In genomic region chr14:69767369-69767999, GRCh38 we compare ENCODE assay signal across 8 cellular contexts. TPM values are rescaled to one million over a fixed set of nuclear protein-coding genes. Genes with fewer than 3 reads are reported as not detected.
DNase-seq lines count a peak whose midpoint lies in the region; ATAC-seq, FAIRE-seq and TF ChIP-seq lines count a peak whose summit lies in the region.

No MANE protein-coding gene starts in this region.

- H3K4me3 ChIP-seq in upper lobe of right lung: peak overlapping the region; percentile 95

- peaks cover 43% of the 10 kb centered on the region for H3K4me1 ChIP-seq in upper lobe of right lung

- no peaks in the 10 kb centered on the region for H3K27me3 Mint-ChIP-seq in progenitor cell of endocrine pancreas

- DNase-seq in GM12891 (ENCODE audit: insufficient read length, low spot score) (peak; percentile 82), NCI-H146 (lab: John Stamatoyannopoulos, UW) (peak; percentile 89), T-helper 1 cell (peak; percentile 73 to 92 (median 81)), amniotic stem cell (lab: John Stamatoyannopoulos, UW) (peak; percentile 81), left ventricle myocardium superior (peak; percentile 96), progenitor cell of endocrine pancreas (ENCODE audit: low spot score, unreplicated experiment) (peak; percentile 92), upper lobe of right lung (peak; percentile 96)

- peak overlapping the region; percentile 100 for H3K27ac ChIP-seq in upper lobe of right lung

- H3K4me1 Mint-ChIP-seq in progenitor cell of endocrine pancreas (ENCODE audit: low read depth): peaks cover 31% of the 10 kb centered on the region

- peak overlapping the region; percentile 100 for H3K27ac Mint-ChIP-seq in progenitor cell of endocrine pancreas

- peaks cover 48% of the 10 kb centered on the region for H3K36me3 ChIP-seq in upper lobe of right lung

- H3K9me3 Mint-ChIP-seq in progenitor cell of endocrine pancreas (ENCODE audit: low read depth): peaks cover 2% of the 10 kb centered on the region

- H3K9me3 ChIP-seq in upper lobe of right lung: no peaks in the 10 kb centered on the region

- no peaks in the 10 kb centered on the region for H3K27me3 ChIP-seq in upper lobe of right lung

- peaks cover 44% of the 10 kb centered on the region for H3K36me3 Mint-ChIP-seq in progenitor cell of endocrine pancreas (ENCODE audit: insufficient read depth)

- peak; percentile 98 for FAIRE-seq in GM12891 (lab: Jason Lieb, UNC)

- no peak; the same call in 1 of the 2 replicates for TF ChIP-seq POLR2A in GM12891 (IDR thresholded peaks at IDR 0.05; ENCODE audit: low read depth, low read length)

- no peak for TF ChIP-seq CTCF in progenitor cell of endocrine pancreas (IDR thresholded peaks at IDR 0.05; ENCODE audit: unreplicated experiment)
- TF ChIP-seq CTCF in upper lobe of right lung (IDR thresholded peaks at IDR 0.05): no peak

- intact Hi-C loops in left ventricle myocardium superior (cut with micrococcal nuclease) (no loop called here), upper lobe of right lung (cut with DNase I) (no loop called here)

- H3K4me3 Mint-ChIP-seq in progenitor cell of endocrine pancreas (ENCODE audit: low read depth): peak overlapping the region; percentile 99

- ATAC-seq in HG02870 (IDR thresholded peaks at IDR 0.05; ENCODE audit: unreplicated experiment) (peak; percentile 63), left ventricle myocardium superior (peak; percentile 91), upper lobe of right lung (peak; percentile 93)

TF ChIP-seq in GM12891, 5 proteins besides CTCF, POLR2A, EP300 and RAD21:
- TF ChIP-seq POLR2AphosphoS5 (IDR thresholded peaks at IDR 0.05; ENCODE audit: low read depth, low read length) (no peak; the same call in 1 of the 2 replicates), POU2F2 (IDR thresholded peaks at IDR 0.05; ENCODE audit: low read depth, low read length) (peak; percentile 72), PAX5 (IDR thresholded peaks at IDR 0.05; ENCODE audit: insufficient read depth, low read length, severe bottlenecking) (no peak), TAF1 (IDR thresholded peaks at IDR 0.05; ENCODE audit: low read depth, low read length) (peak; percentile 93), SPI1 (IDR thresholded peaks at IDR 0.05; ENCODE audit: low read depth, low read length) (no peak)
TF ChIP-seq in GM12891: peak in this region for 2.

RNA-seq across cellular contexts. Expression of gene SRSF5, which starts 0.5 kb away (rescaled TPM):
- polyA plus RNA-seq in GM12891 (2012; ENCODE audit: low read depth, missing spikeins): 378 TPM
- total RNA-seq in left ventricle myocardium superior (156 TPM), progenitor cell of endocrine pancreas (379 and 402 TPM in 2 replicates), upper lobe of right lung (287 TPM)

RNA-seq across cellular contexts. Expression of gene SLC10A1, which starts 29.6 kb away (rescaled TPM):
- 0.05 TPM for polyA plus RNA-seq in GM12891 (2012; ENCODE audit: low read depth, missing spikeins)
- total RNA-seq in left ventricle myocardium superior: not detected
- total RNA-seq in progenitor cell of endocrine pancreas: not detected in 2 replicates
- total RNA-seq in upper lobe of right lung: not detected

Comparison
In these comparisons a context has a peak if more than half of its experiments do, and no peak if none do; other contexts are left out.
1. Peak in every context shown above with its lines: DNase-seq, ATAC-seq, H3K4me3 ChIP-seq and H3K27ac ChIP-seq.